Comparison of ENCODE assay signal across 1 cellular context in the genomic region with DNA sequence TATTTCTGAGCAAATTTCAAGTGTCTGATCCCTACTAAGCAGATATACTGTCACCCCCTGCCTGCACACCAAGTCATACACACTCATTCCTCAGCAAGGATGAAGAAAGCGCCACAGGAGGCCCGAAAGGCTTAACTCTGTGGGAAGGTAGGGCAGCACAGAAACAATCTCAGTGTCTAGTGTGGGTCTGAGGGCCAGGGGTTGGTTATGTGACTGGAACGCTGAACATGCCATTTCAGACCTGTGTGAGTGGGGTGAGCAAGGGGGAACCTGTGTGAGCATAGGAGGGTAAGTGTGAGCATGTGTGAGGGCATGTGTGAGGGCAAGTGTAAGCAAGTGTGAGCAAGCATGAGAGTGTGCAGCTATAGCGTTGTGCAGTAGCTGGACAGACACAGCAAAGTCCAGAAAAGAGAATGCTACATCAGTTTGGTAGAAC.
TF ChIP-seq lines count a peak whose summit lies in the region.

No MANE protein-coding gene starts in this region.

TF ChIP-seq in GM12878, 131 proteins besides CTCF, POLR2A, EP300 and RAD21 (continued from another document):
- TF ChIP-seq SUPT20H (IDR thresholded peaks at IDR 0.05; ENCODE audit: borderline replicate concordance, control insufficient read depth, low read depth, low read length) (no peak), TCF3 (IDR thresholded peaks at IDR 0.05; ENCODE audit: borderline replicate concordance, insufficient read depth, low read depth, low read length) (peak; percentile 14; the same call in 1 of the 2 replicates), SRF (IDR thresholded peaks at IDR 0.05; ENCODE audit: low read depth in 2 of 2, low read length in 2 of 2) (no peak), SMARCA5 (IDR thresholded peaks at IDR 0.05) (0 out of 2 replicates have a peak, but pooled peaks have one; percentile 14), FOXK2 (IDR thresholded peaks at IDR 0.05) (no peak), GABPA (IDR thresholded peaks at IDR 0.05; ENCODE audit: low read depth) (no peak), HDGF (IDR thresholded peaks at IDR 0.05) (peak; percentile 70; the same call in 1 of the 2 replicates), CBFB (IDR thresholded peaks at IDR 0.05; ENCODE audit: low read depth) (no peak), SUZ12 (IDR thresholded peaks at IDR 0.05; ENCODE audit: unreplicated experiment) (no peak)
- TF ChIP-seq, protein P1, sequence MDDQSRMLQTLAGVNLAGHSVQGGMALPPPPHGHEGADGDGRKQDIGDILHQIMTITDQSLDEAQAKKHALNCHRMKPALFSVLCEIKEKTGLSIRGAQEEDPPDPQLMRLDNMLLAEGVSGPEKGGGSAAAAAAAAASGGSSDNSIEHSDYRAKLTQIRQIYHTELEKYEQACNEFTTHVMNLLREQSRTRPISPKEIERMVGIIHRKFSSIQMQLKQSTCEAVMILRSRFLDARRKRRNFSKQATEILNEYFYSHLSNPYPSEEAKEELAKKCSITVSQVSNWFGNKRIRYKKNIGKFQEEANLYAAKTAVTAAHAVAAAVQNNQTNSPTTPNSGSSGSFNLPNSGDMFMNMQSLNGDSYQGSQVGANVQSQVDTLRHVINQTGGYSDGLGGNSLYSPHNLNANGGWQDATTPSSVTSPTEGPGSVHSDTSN (IDR thresholded peaks at IDR 0.05; ENCODE audit: insufficient replicate concordance, low read depth, low read length) = peak; percentile 68
- TF ChIP-seq, protein P2, sequence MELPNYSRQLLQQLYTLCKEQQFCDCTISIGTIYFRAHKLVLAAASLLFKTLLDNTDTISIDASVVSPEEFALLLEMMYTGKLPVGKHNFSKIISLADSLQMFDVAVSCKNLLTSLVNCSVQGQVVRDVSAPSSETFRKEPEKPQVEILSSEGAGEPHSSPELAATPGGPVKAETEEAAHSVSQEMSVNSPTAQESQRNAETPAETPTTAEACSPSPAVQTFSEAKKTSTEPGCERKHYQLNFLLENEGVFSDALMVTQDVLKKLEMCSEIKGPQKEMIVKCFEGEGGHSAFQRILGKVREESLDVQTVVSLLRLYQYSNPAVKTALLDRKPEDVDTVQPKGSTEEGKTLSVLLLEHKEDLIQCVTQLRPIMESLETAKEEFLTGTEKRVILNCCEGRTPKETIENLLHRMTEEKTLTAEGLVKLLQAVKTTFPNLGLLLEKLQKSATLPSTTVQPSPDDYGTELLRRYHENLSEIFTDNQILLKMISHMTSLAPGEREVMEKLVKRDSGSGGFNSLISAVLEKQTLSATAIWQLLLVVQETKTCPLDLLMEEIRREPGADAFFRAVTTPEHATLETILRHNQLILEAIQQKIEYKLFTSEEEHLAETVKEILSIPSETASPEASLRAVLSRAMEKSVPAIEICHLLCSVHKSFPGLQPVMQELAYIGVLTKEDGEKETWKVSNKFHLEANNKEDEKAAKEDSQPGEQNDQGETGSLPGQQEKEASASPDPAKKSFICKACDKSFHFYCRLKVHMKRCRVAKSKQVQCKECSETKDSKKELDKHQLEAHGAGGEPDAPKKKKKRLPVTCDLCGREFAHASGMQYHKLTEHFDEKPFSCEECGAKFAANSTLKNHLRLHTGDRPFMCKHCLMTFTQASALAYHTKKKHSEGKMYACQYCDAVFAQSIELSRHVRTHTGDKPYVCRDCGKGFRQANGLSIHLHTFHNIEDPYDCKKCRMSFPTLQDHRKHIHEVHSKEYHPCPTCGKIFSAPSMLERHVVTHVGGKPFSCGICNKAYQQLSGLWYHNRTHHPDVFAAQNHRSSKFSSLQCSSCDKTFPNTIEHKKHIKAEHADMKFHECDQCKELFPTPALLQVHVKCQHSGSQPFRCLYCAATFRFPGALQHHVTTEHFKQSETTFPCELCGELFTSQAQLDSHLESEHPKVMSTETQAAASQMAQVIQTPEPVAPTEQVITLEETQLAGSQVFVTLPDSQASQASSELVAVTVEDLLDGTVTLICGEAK (IDR thresholded peaks at IDR 0.05; ENCODE audit: borderline replicate concordance) = no peak
- TF ChIP-seq, protein P3, sequence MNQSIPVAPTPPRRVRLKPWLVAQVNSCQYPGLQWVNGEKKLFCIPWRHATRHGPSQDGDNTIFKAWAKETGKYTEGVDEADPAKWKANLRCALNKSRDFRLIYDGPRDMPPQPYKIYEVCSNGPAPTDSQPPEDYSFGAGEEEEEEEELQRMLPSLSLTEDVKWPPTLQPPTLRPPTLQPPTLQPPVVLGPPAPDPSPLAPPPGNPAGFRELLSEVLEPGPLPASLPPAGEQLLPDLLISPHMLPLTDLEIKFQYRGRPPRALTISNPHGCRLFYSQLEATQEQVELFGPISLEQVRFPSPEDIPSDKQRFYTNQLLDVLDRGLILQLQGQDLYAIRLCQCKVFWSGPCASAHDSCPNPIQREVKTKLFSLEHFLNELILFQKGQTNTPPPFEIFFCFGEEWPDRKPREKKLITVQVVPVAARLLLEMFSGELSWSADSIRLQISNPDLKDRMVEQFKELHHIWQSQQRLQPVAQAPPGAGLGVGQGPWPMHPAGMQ (IDR thresholded peaks at IDR 0.05; ENCODE audit: borderline replicate concordance) = no peak
- TF ChIP-seq, protein P4, sequence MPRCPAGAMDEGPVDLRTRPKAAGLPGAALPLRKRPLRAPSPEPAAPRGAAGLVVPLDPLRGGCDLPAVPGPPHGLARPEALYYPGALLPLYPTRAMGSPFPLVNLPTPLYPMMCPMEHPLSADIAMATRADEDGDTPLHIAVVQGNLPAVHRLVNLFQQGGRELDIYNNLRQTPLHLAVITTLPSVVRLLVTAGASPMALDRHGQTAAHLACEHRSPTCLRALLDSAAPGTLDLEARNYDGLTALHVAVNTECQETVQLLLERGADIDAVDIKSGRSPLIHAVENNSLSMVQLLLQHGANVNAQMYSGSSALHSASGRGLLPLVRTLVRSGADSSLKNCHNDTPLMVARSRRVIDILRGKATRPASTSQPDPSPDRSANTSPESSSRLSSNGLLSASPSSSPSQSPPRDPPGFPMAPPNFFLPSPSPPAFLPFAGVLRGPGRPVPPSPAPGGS (IDR thresholded peaks at IDR 0.05; ENCODE audit: borderline replicate concordance, insufficient read depth, low read depth, low read length, poor library complexity, severe bottlenecking) = peak; percentile 87
